8 cellular contexts compared by ENCODE assay signal in genomic region chr7:77121860-77122681, GRCh38.
A peak's percentile ranks its signal among the peaks of the same experiment; 100 is the strongest.
DNase-seq lines count a peak whose midpoint lies in the region; ATAC-seq and FAIRE-seq lines count a peak whose summit lies in the region.

Gene CCDC146 (plus strand): TSS chr7:77122615. CDS start chr7:77167669, 45,054 bp downstream.

- DNase-seq in NCI-H2029 treated with DMSO at 0.1 percent for 48 hours (lab: John Stamatoyannopoulos, UW) (peak; percentile 97), T-helper 9 cell (peak; percentile 86), astrocyte of the hippocampus (ENCODE audit: low read depth, low spot score) (peak; percentile 98), hepatic stellate cell (ENCODE audit: low spot score) (peak; percentile 76), putamen (ENCODE audit: low spot score) (peak; percentile 99), urothelium cell line (ENCODE audit: low spot score) (peak; percentile 94)

- FAIRE-seq in urothelium cell line (lab: Jason Lieb, UNC) = peak; percentile 81

- ATAC-seq in GM18508 (IDR thresholded peaks at IDR 0.05; ENCODE audit: insufficient read depth, unreplicated experiment) = peak; percentile 94
- ATAC-seq in HG03039 (IDR thresholded peaks at IDR 0.05; ENCODE audit: unreplicated experiment) = peak; percentile 99

Comparison
In these comparisons a context has a peak if more than half of its experiments do, and no peak if none do; other contexts are left out.
1. Peak in every context shown above with its lines: DNase-seq and ATAC-seq.